1 cellular context compared by ENCODE assay signal in genomic region chr1:48437379-48437778, GRCh38. TPM values are rescaled to one million over a fixed set of nuclear protein-coding genes. Genes with fewer than 3 reads are reported as not detected.
"Had no signal": no experiment of that assay in that cellular context is flagged by ENCODE, and none has a peak within 500 bp of the region (broad histone marks: within the 10 kb centered on the region; RNA-seq: fewer than 3 reads in every experiment).

No MANE protein-coding gene starts in this region.

RNA-seq across cellular contexts. Expression of gene SPATA6, which starts 34.6 kb away (rescaled TPM):
- total RNA-seq: GM12878 had no signal
